Comparison of ENCODE assay signal across 8 cellular contexts in the genomic region with DNA sequence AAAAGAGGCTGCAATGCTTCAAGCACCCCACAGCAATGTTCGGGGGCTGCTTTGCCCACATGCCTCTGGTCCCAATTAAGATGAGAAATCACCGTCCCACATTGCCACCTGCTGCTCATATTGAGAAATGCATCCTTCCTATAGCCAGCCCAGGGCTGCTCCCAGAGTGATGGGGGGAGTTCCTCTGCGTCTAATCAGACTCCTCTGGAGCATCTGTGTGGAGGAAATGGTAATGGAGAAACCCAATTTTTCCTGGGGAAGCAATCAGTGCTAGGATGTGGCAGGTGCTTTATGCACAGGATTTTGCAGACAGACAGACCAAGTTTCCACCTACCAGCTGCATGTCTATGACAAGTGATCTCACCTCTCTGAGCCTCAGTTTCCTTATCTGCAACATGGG. TPM values are rescaled to one million over a fixed set of nuclear protein-coding genes. Genes with fewer than 3 reads are reported as not detected.
DNase-seq lines count a peak whose midpoint lies in the region; ATAC-seq and TF ChIP-seq lines count a peak whose summit lies in the region.

No MANE protein-coding gene starts in this region.

- ATAC-seq in Right ventricle myocardium inferior (no peak), T-cell (replicated peaks in 1 of 4) (peak; percentile 58 to 81 (median 74)), HG02588 (IDR thresholded peaks at IDR 0.05; ENCODE audit: unreplicated experiment) (no peak)

- no peaks in the 10 kb centered on the region for H3K36me3 ChIP-seq in cardiac muscle cell
- H3K36me3 ChIP-seq in spleen: no peaks in the 10 kb centered on the region

- no peak overlapping the region for H3K4me3 ChIP-seq in cardiac muscle cell
- no peak overlapping the region for H3K4me3 ChIP-seq in spleen

- intact Hi-C loops in Right ventricle myocardium inferior (cut with DNase I): loop anchor here (1.0 kb wide), 1 partner anchor 200 kb away; no protein-coding TSS in a partner anchor
- intact Hi-C loops in spleen (cut with DNase I; ENCODE audit: low total_unique reads): loop anchor here (2.0 kb wide), 1 partner anchor 200 kb away; no protein-coding TSS in a partner anchor

- H3K9me3 ChIP-seq in cardiac muscle cell (ENCODE audit: low read depth) (no peaks in the 10 kb centered on the region), spleen (peaks cover 0 to 6% (median 0%) of the 10 kb centered on the region in 8 donors)

- no peak overlapping the region for H3K27ac Mint-ChIP-seq in T-cell

- DNase-seq in cardiac muscle cell (ENCODE audit: low read depth in 1 of 2, low spot score in 1 of 2) (peak; percentile 70 to 76), Right ventricle myocardium inferior (ENCODE audit: missing footprints) (no peak), NCI-H128 (lab: John Stamatoyannopoulos, UW; ENCODE audit: unreplicated experiment) (peak; percentile 55), T-cell (peak in 31 of 34 experiments; percentile 14 to 57 (median 43)), anterior cingulate cortex (lab: John Stamatoyannopoulos, UW) (peak in 51 of 58 donors; percentile 1 to 77 (median 20)), hippocampal formation (lab: John Stamatoyannopoulos, UW) (peak; percentile 6 to 17), spleen (no peak)

- no peaks in the 10 kb centered on the region for H3K9me3 Mint-ChIP-seq in T-cell

- no peak overlapping the region for H3K4me3 Mint-ChIP-seq in T-cell

- 0 to 4% (median 1%) methylated on average over 3 of the region's 3 CpGs for WGBS in spleen, 5 donors

- H3K27me3 Mint-ChIP-seq in T-cell: peaks cover 10 to 15% of the 10 kb centered on the region in 2 donors

- peaks cover 8 to 11% (median 9%) of the 10 kb centered on the region in 3 donors for H3K4me1 Mint-ChIP-seq in T-cell

- POLR2A ChIA-PET in T-cell (lab: Charles Lee): no interaction called here

- CTCF ChIA-PET in T-cell (lab: Charles Lee): no interaction called here

- TF ChIP-seq CTCF in cardiac muscle cell (IDR thresholded peaks at IDR 0.05; ENCODE audit: low read depth, low read length) (peak; percentile 70), spleen (IDR thresholded peaks at IDR 0.05 in 8 of 11, conservative IDR thresholded peaks at IDR 0.05 in 3 of 11) (peak; percentile 58 to 91 (median 82))

- H3K27me3 ChIP-seq in cardiac muscle cell (no peaks in the 10 kb centered on the region), spleen (replicated peaks in 1 of 7) (peaks cover 0 to 27% (median 0%) of the 10 kb centered on the region in 7 donors)

- H3K36me3 Mint-ChIP-seq in T-cell: no peaks in the 10 kb centered on the region

- H3K4me1 ChIP-seq in cardiac muscle cell (ENCODE audit: low read depth) (no peaks in the 10 kb centered on the region), spleen (peaks cover 0 to 14% (median 10%) of the 10 kb centered on the region in 6 donors)

- H3K27ac ChIP-seq in cardiac muscle cell (no peak overlapping the region), spleen (no peak overlapping the region)

- TF ChIP-seq POLR2A in spleen (IDR thresholded peaks at IDR 0.05): no peak

RNA-seq across cellular contexts. Expression of gene PTGIS, which starts 33.6 kb away (rescaled TPM):
- 5.3 and 7.8 TPM in 2 replicates for total RNA-seq in cardiac muscle cell
- 2.1 and 6.1 TPM in 2 replicates for polyA plus RNA-seq in cardiac muscle cell
- 24.2 TPM for total RNA-seq in Right ventricle myocardium inferior
- under 1 TPM in 3 of 5 donors, not detected in 2; 0.22 to 0.46 (median 0.23) TPM for total RNA-seq in T-cell
- 1 to 10 TPM in 3 of 7 donors, under 1 TPM in 4; 0.34 to 1.6 (median 0.98) TPM for total RNA-seq in spleen
- polyA plus RNA-seq in spleen: 1 to 10 TPM in 1 of 3 donors, under 1 TPM in 2; 0.15 to 1.5 (median 0.86) TPM

RNA-seq across cellular contexts. Expression of gene KCNB1, which starts 51.8 kb away (rescaled TPM):
- total RNA-seq in cardiac muscle cell (0.06 and 0.07 TPM in 2 replicates), Right ventricle myocardium inferior (0.81 TPM), T-cell (under 1 TPM in 4 of 5 donors, not detected in 1; 0.03 to 0.13 (median 0.12) TPM), spleen (1 to 10 TPM in 4 of 7 donors, under 1 TPM in 3; 0.07 to 3.2 (median 1.4) TPM)
- polyA plus RNA-seq in cardiac muscle cell (0.06 and 0.10 TPM in 2 replicates), spleen (under 1 TPM; 0.02 to 0.13 (median 0.06) TPM)

Comparison
In these comparisons a context has a peak if more than half of its experiments do, and no peak if none do; other contexts are left out.
1. DNase-seq: peak in cardiac muscle cell (2 of 2), NCI-H128 (single experiment), T-cell (31 of 34), anterior cingulate cortex (51 of 58) and hippocampal formation (2 of 2); none in Right ventricle myocardium inferior (single experiment) and spleen (single experiment).
2. ATAC-seq: peak in T-cell (4 of 4); none in Right ventricle myocardium inferior (single experiment) and HG02588 (single experiment).